Comparison of ENCODE assay signal across 8 cellular contexts in the genomic region with DNA sequence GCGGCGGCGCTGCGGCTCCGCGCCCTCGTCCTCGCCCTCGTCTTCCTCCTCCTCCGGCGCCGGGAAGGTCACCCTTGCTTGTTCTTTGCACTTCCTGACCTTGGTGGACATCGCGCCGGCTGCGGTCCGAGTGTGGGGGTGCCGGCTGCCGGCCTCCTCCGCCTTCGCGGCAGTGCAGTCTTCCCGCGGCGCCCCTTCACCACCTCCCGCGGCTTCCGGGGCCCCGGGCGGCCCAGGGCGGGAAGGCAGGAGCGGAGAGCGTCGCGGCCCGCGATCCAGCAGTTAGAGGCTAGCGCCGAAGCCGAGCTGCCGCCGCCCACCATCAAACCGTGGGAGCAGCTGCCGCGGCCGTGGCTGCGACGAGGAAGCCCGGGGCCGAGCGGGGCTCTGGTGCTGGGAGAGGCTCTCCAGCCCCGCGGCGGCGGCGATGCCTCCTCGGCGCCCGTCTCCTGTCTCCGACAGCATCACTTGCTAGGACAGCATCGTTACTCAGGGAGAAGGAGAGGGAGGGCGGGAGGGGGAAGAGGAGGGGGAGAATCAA. TPM values are rescaled to one million over a fixed set of nuclear protein-coding genes. Genes with fewer than 3 reads are reported as not detected.
DNase-seq lines count a peak whose midpoint lies in the region; ATAC-seq and TF ChIP-seq lines count a peak whose summit lies in the region.

A gene (minus strand): TSS at position 491 of the 541 bp plus-strand sequence. CDS start 380 bp downstream, at position 111.

- H3K27ac Mint-ChIP-seq in naive B cell, result peak within 1 kb of the TSS in 2 of 6 donors; percentile 6 to 71

- WGBS in HUES64, result under 1% methylated on average over 61 of the region's 62 CpGs
- 1% methylated on average over 56 to 62 of the region's 62 CpGs for WGBS in esophagus, 2 donors
- 0 to 2% methylated on average over 12 to 45 of the region's 62 CpGs for WGBS in tibial nerve, 2 donors

- H3K4me3 ChIP-seq in HUES64 (ENCODE audit: low read length), result peak within 1 kb of the TSS; percentile 62
- peak within 1 kb of the TSS; percentile 54 to 56 for H3K4me3 ChIP-seq in esophagus (ENCODE audit: low read depth in 1 of 2, low read length in 2 of 2)
- peak within 1 kb of the TSS; percentile 45 to 84 (median 56) for H3K4me3 ChIP-seq in tibial nerve

- H3K27me3 ChIP-seq in HUES64 (ENCODE audit: insufficient read depth, low read length) (peaks cover 87% of the 10 kb centered on the region), esophagus (ENCODE audit: control insufficient read depth in 1 of 2, insufficient read depth in 2 of 2, low read length in 2 of 2) (peaks cover 0 to 7% of the 10 kb centered on the region in 2 donors), tibial nerve (peaks cover 2% of the 10 kb centered on the region in 2 donors)

- peaks cover 5% of the 10 kb centered on the region; the same call in 1 of the 2 replicates for H3K4me1 ChIP-seq in HUES64 (ENCODE audit: insufficient read depth, low read length)
- H3K4me1 ChIP-seq in esophagus (ENCODE audit: control insufficient read depth in 2 of 2, insufficient read depth in 2 of 2, low read length in 1 of 2), result peaks cover 11% of the 10 kb centered on the region in 2 donors
- H3K4me1 ChIP-seq in tibial nerve, result peaks cover 0 to 23% (median 5%) of the 10 kb centered on the region in 4 donors

- H3K4me3 Mint-ChIP-seq in naive B cell, result peak within 1 kb of the TSS; percentile 84 to 92 (median 89)

- DNase-seq in AG20443 (ENCODE audit: low spot score), result peak; percentile 67
- peak; percentile 4 to 14 (median 6) for DNase-seq in activated CD8-positive, alpha-beta memory T cell treated with anti-CD3 and anti-CD28 coated beads for 48 hours (ENCODE audit: low read depth in 2 of 3, low spot score in 2 of 3)
- DNase-seq in naive B cell, result peak; percentile 18
- no peak for DNase-seq in tibial nerve (ENCODE audit: low spot score in 2 of 2)
- DNase-seq in GF-D8 (lab: John Stamatoyannopoulos, UW), result no peak

- no peak within 1 kb of the TSS for H3K27ac ChIP-seq in HUES64 (ENCODE audit: low read depth, low read length)
- peak within 1 kb of the TSS in 1 of 2 donors; percentile 28 for H3K27ac ChIP-seq in esophagus (ENCODE audit: low read depth in 2 of 2, low read length in 1 of 2)
- H3K27ac ChIP-seq in tibial nerve, result peak within 1 kb of the TSS in 2 of 4 donors; percentile 25 to 77

- no peaks in the 10 kb centered on the region for H3K36me3 ChIP-seq in HUES64 (ENCODE audit: insufficient read depth, low read length)
- H3K36me3 ChIP-seq in esophagus (ENCODE audit: control insufficient read depth in 2 of 2, insufficient read depth in 2 of 2, low read length in 1 of 2), result no peaks in the 10 kb centered on the region
- no peaks in the 10 kb centered on the region for H3K36me3 ChIP-seq in tibial nerve

- no peaks in the 10 kb centered on the region for H3K9me3 Mint-ChIP-seq in naive B cell

- no peaks in the 10 kb centered on the region for H3K36me3 Mint-ChIP-seq in naive B cell

- no peak for TF ChIP-seq EP300 in tibial nerve (IDR thresholded peaks at IDR 0.05)

- ATAC-seq in GM19397 (IDR thresholded peaks at IDR 0.05; ENCODE audit: unreplicated experiment) (peak; percentile 38), naive B cell (ENCODE audit: low read depth in 2 of 2) (peak; percentile 27 to 32)

- TF ChIP-seq CTCF in tibial nerve (IDR thresholded peaks at IDR 0.05), result no peak

- no peaks in the 10 kb centered on the region for H3K9me3 ChIP-seq in HUES64 (ENCODE audit: insufficient read depth, low read depth, low read length)
- no peaks in the 10 kb centered on the region for H3K9me3 ChIP-seq in esophagus (ENCODE audit: control insufficient read depth in 2 of 2, insufficient read depth in 1 of 2, low read depth in 1 of 2, low read length in 1 of 2)
- H3K9me3 ChIP-seq in tibial nerve, result no peaks in the 10 kb centered on the region

- no peak within 1 kb of the TSS for H3K9ac ChIP-seq in HUES64 (ENCODE audit: low read depth, low read length)

- H3K4me1 Mint-ChIP-seq in naive B cell, result peaks cover 10 to 17% (median 13%) of the 10 kb centered on the region in 3 donors

- peaks cover 59 to 69% (median 67%) of the 10 kb centered on the region in 3 donors for H3K27me3 Mint-ChIP-seq in naive B cell

- TF ChIP-seq POLR2A in tibial nerve (IDR thresholded peaks at IDR 0.05), result no peak

RNA-seq across cellular contexts. Expression of the gene that starts here (rescaled TPM):
- polyA plus RNA-seq in HUES64 (2013, experiment 1 of 2), result 0.25 TPM
- polyA plus RNA-seq in HUES64 (2013, experiment 2 of 2), result 0.19 TPM
- polyA plus RNA-seq in esophagus, result under 1 TPM; 0.04 to 0.05 TPM
- not detected for polyA plus RNA-seq in naive B cell (ENCODE audit: low read depth in 6 of 6)
- 1 to 10 TPM in 2 of 4 donors, under 1 TPM in 1, not detected in 1; 0.21 to 4.5 (median 2.0) TPM for total RNA-seq in tibial nerve

Comparison
In these comparisons a context has a peak if more than half of its experiments do, and no peak if none do; other contexts are left out.
1. Peak in DNase-seq and ATAC-seq in naive B cell; RNA of the gene not detected or under 1 TPM.
2. DNase-seq: peak in AG20443 (single experiment) and activated CD8-positive, alpha-beta memory T cell treated with anti-CD3 and anti-CD28 coated beads for 48 hours (3 of 3); none in tibial nerve (0 of 2) and GF-D8 (single experiment).
3. Peak in every context shown above with its lines, with median percentiles within 50 percentile points of each other: H3K4me3 ChIP-seq.